In genomic region chr17:77391668-77392375, GRCh38 we compare ENCODE assay signal across 8 cellular contexts.
DNase-seq lines count a peak whose midpoint lies in the region; ATAC-seq and TF ChIP-seq lines count a peak whose summit lies in the region.

No MANE protein-coding gene starts in this region.

- H3K27ac Mint-ChIP-seq in activated T-helper 17 cell treated with anti-CD3 and anti-CD28 coated beads, Interleukin-2, amount 50 U/mL, for 72 hours = peak overlapping the region; percentile 83
- peak overlapping the region; percentile 88 for H3K27ac Mint-ChIP-seq in progenitor cell of endocrine pancreas

- no peaks in the 10 kb centered on the region for H4K20me1 ChIP-seq in Karpas-422 (ENCODE audit: insufficient read depth, low read depth, low read length)

- H3K79me2 ChIP-seq in Karpas-422 (ENCODE audit: low read length) = no peaks in the 10 kb centered on the region

- H3K27me3 Mint-ChIP-seq in activated T-helper 17 cell treated with anti-CD3 and anti-CD28 coated beads, Interleukin-2, amount 50 U/mL, for 72 hours = no peaks in the 10 kb centered on the region
- no peaks in the 10 kb centered on the region for H3K27me3 Mint-ChIP-seq in progenitor cell of endocrine pancreas

- 33 to 52% methylated on average over 2 to 3 of the region's 7 CpGs for WGBS in gastroesophageal sphincter (ENCODE audit: low coverage in 1 of 2), 2 donors

- H3K9ac ChIP-seq in Karpas-422 (ENCODE audit: low read length) = no peak overlapping the region

- no peak overlapping the region for H3K4me2 ChIP-seq in Karpas-422 (ENCODE audit: low read depth, low read length, poor library complexity, severe bottlenecking)

- H3K36me3 ChIP-seq in HEK293 (ENCODE audit: control insufficient read depth in 2 of 2, insufficient read depth in 1 of 2, low read length in 2 of 2) = no peaks in the 10 kb centered on the region
- no peaks in the 10 kb centered on the region for H3K36me3 ChIP-seq in gastroesophageal sphincter
- no peaks in the 10 kb centered on the region for H3K36me3 ChIP-seq in Karpas-422 (ENCODE audit: insufficient read depth, low read length)

- no peak overlapping the region for H3K4me3 ChIP-seq in HEK293 (ENCODE audit: low read depth, low read length)
- peak overlapping the region in 1 of 2 donors; percentile 3 for H3K4me3 ChIP-seq in gastroesophageal sphincter
- H3K4me3 ChIP-seq in Karpas-422 (ENCODE audit: low read length) = no peak overlapping the region

- CTCF ChIA-PET in HEK293 (lab: Yijun Ruan, JAX) = interaction anchor here (0.6 kb wide), 1 partner anchor 38 kb away, joined by 4 read pairs; no protein-coding TSS in a partner anchor

- peaks cover 13% of the 10 kb centered on the region for H3K36me3 Mint-ChIP-seq in activated T-helper 17 cell treated with anti-CD3 and anti-CD28 coated beads, Interleukin-2, amount 50 U/mL, for 72 hours (ENCODE audit: low read depth)
- no peaks in the 10 kb centered on the region for H3K36me3 Mint-ChIP-seq in progenitor cell of endocrine pancreas (ENCODE audit: insufficient read depth)

- DNase-seq in progenitor cell of endocrine pancreas (ENCODE audit: low spot score, unreplicated experiment) (no peak), HK-2 (ENCODE audit: unreplicated experiment) (no peak), T-helper 9 cell (no peak), nucleus accumbens (lab: John Stamatoyannopoulos, UW) (no peak), Karpas-422 (no peak)

- no peak overlapping the region for H2AFZ ChIP-seq in Karpas-422 (ENCODE audit: low read length)

- H3K27ac ChIP-seq in HEK293 (ENCODE audit: extremely low read depth, low read depth, low read length) = no peak overlapping the region
- H3K27ac ChIP-seq in gastroesophageal sphincter = peak overlapping the region; percentile 77 to 96 (median 93)
- no peak overlapping the region for H3K27ac ChIP-seq in Karpas-422 (ENCODE audit: low read length)

- TF ChIP-seq POLR2A in gastroesophageal sphincter (IDR thresholded peaks at IDR 0.05) = peak in 1 of 2 donors; percentile 23

- H3K4me1 ChIP-seq in HEK293 (ENCODE audit: control insufficient read depth, insufficient read depth, low read length) (peaks cover 12% of the 10 kb centered on the region), gastroesophageal sphincter (peaks cover 31 to 97% (median 79%) of the 10 kb centered on the region in 3 donors), Karpas-422 (ENCODE audit: low read length) (peaks cover 4% of the 10 kb centered on the region; the same call in 1 of the 2 replicates)

- TF ChIP-seq EP300 in gastroesophageal sphincter (IDR thresholded peaks at IDR 0.05) = no peak

- H3K9me2 ChIP-seq in Karpas-422 (replicated peaks; ENCODE audit: insufficient read depth, low read length) = no peaks in the 10 kb centered on the region

- ATAC-seq in activated T-helper 17 cell treated with anti-CD3 and anti-CD28 coated beads, Interleukin-2, amount 50 U/mL, for 72 hours (replicated peaks) = peak; percentile 61
- ATAC-seq in gastroesophageal sphincter = peak; percentile 70

- TF ChIP-seq CTCF in HEK293 (tag by site-specific recombination; IDR thresholded peaks at IDR 0.05) = no peak
- no peak for TF ChIP-seq CTCF in gastroesophageal sphincter (IDR thresholded peaks at IDR 0.05)
- TF ChIP-seq CTCF in progenitor cell of endocrine pancreas (IDR thresholded peaks at IDR 0.05; ENCODE audit: unreplicated experiment) = no peak

- H3K9me3 ChIP-seq in HEK293 (ENCODE audit: control insufficient read depth, insufficient read depth, low read depth, low read length) (no peaks in the 10 kb centered on the region), gastroesophageal sphincter (no peaks in the 10 kb centered on the region), Karpas-422 (ENCODE audit: low read length) (no peaks in the 10 kb centered on the region)

- POLR2A ChIA-PET in HEK293 (lab: Yijun Ruan, JAX) = interaction anchor here (2.4 kb wide), 1 partner anchor 29 kb away, joined by 5 read pairs; no protein-coding TSS in a partner anchor

- no peaks in the 10 kb centered on the region for H3K9me3 Mint-ChIP-seq in activated T-helper 17 cell treated with anti-CD3 and anti-CD28 coated beads, Interleukin-2, amount 50 U/mL, for 72 hours
- H3K9me3 Mint-ChIP-seq in progenitor cell of endocrine pancreas (ENCODE audit: low read depth) = no peaks in the 10 kb centered on the region

- H3K4me3 Mint-ChIP-seq in activated T-helper 17 cell treated with anti-CD3 and anti-CD28 coated beads, Interleukin-2, amount 50 U/mL, for 72 hours = peak overlapping the region; percentile 88
- H3K4me3 Mint-ChIP-seq in progenitor cell of endocrine pancreas (ENCODE audit: low read depth) = no peak overlapping the region

- H3K27me3 ChIP-seq in gastroesophageal sphincter = no peaks in the 10 kb centered on the region
- H3K27me3 ChIP-seq in Karpas-422 (ENCODE audit: low read length) = no peaks in the 10 kb centered on the region

- H3K4me1 Mint-ChIP-seq in activated T-helper 17 cell treated with anti-CD3 and anti-CD28 coated beads, Interleukin-2, amount 50 U/mL, for 72 hours = peaks cover 26% of the 10 kb centered on the region
- peaks cover 60% of the 10 kb centered on the region for H3K4me1 Mint-ChIP-seq in progenitor cell of endocrine pancreas (ENCODE audit: low read depth)

TF ChIP-seq in HEK293, 187 proteins besides CTCF, POLR2A, EP300 and RAD21 (continues in another document):
- no peak for TF ChIP-seq ZSCAN18 (tag by site-specific recombination; IDR thresholded peaks at IDR 0.05)
- TF ChIP-seq GLIS1 (tag by site-specific recombination; IDR thresholded peaks at IDR 0.05) = peak; percentile 91
- no peak for TF ChIP-seq ZSCAN16 (tag by site-specific recombination; IDR thresholded peaks at IDR 0.05)
- TF ChIP-seq ZNF146 (tag by site-specific recombination; IDR thresholded peaks at IDR 0.05) = no peak
- TF ChIP-seq ZNF274 (IDR thresholded peaks at IDR 0.05; ENCODE audit: low read length) = no peak
- TF ChIP-seq ZNF274 (tag by site-specific recombination; IDR thresholded peaks at IDR 0.05; ENCODE audit: borderline replicate concordance) = no peak
- TF ChIP-seq ZNF544 (tag by site-specific recombination; IDR thresholded peaks at IDR 0.05) = no peak
- peak; percentile 20; the same call in 1 of the 2 replicates for TF ChIP-seq PRDM10 (tag by site-specific recombination; IDR thresholded peaks at IDR 0.05)
- peak; percentile 70 for TF ChIP-seq KLF1 (tag by site-specific recombination; IDR thresholded peaks at IDR 0.05)
- peak; percentile 34; the same call in 1 of the 2 replicates for TF ChIP-seq ZBTB17 (tag by site-specific recombination; IDR thresholded peaks at IDR 0.05)
- no peak for TF ChIP-seq ZNF423 (tag by site-specific recombination; IDR thresholded peaks at IDR 0.05)
- no peak for TF ChIP-seq ZNF610 (tag by site-specific recombination; IDR thresholded peaks at IDR 0.05; ENCODE audit: borderline replicate concordance)
- TF ChIP-seq EGR2 (tag by site-specific recombination; IDR thresholded peaks at IDR 0.05; ENCODE audit: low read depth) = no peak
- TF ChIP-seq AEBP2 (tag by site-specific recombination; IDR thresholded peaks at IDR 0.05; ENCODE audit: borderline replicate concordance) = no peak

Comparison
In these comparisons a context has a peak if more than half of its experiments do, and no peak if none do; other contexts are left out.
1. H3K27ac ChIP-seq: peak in gastroesophageal sphincter (4 of 4); none in HEK293 (single experiment) and Karpas-422 (single experiment).